ENCODE assay signal across 14 cellular contexts in the genomic region with DNA sequence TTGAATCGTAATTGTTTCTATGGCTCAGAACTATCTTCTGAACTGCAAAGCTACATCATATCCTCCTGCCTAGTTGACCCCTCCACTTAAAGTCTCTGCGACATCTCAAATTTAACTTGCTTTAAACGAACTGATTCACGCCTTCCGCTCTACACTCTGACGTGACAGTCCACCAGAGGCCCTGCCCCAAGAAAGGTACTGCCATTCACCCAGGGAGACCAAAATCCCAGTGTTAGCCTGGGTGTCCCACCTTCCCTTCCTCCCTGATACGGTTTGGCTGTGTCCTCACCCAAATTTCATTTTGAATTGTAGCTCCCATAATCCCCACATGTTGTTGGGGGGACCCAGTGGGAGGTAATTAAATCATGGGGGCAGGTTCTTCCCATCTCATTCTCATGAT.
"Had no signal": no experiment of that assay in that cellular context is flagged by ENCODE, and none has a peak within 500 bp of the region (broad histone marks: within the 10 kb centered on the region; RNA-seq: fewer than 3 reads in every experiment).

No MANE protein-coding gene starts in this region.

- H3K4me3 ChIP-seq: psoas muscle, right lobe of liver, vagina had no signal

- H3K27ac ChIP-seq: brain microvascular endothelial cell, psoas muscle, right lobe of liver, vagina had no signal

- DNase-seq: activated CD4-positive, alpha-beta T cell treated with anti-CD3 and anti-CD28 coated beads, Interleukin-2, amount 10 ng/mL, durations not matched to agents 7 days and 5 days; activated CD8-positive, alpha-beta memory T cell treated with anti-CD3 and anti-CD28 coated beads for 24 hours; activated gamma-delta T cell treated with Interleukin-2 at 50 U/mL for 16 hours; brain microvascular endothelial cell; cerebellar nuclear complex; endodermal cell; foreskin fibroblast; head of caudate nucleus; psoas muscle; right lobe of liver; stimulated activated CD4-positive, alpha-beta T cell treated with anti-CD3 and anti-CD28 coated beads, Interleukin-1b, Interleukin-23, amount 100 ng/mL, for 48 hours; stimulated activated naive CD8-positive, alpha-beta T cell treated with anti-CD3 and anti-CD28 coated beads, Interleukin-15, amount 100 ng/mL, for 72 hours; T-helper 2 cell had no signal

- H3K36me3 ChIP-seq: brain microvascular endothelial cell, right lobe of liver, vagina had no signal

- H3K4me1 ChIP-seq: psoas muscle, right lobe of liver, vagina had no signal

- ATAC-seq: psoas muscle; right lobe of liver; stimulated activated naive CD8-positive, alpha-beta T cell treated with anti-CD3 and anti-CD28 coated beads, Interleukin-15, amount 100 ng/mL, for 72 hours had no signal

- H3K9me3 ChIP-seq: psoas muscle, right lobe of liver, vagina had no signal

- H3K27me3 ChIP-seq: brain microvascular endothelial cell, right lobe of liver, vagina had no signal
